8 cellular contexts compared by ENCODE assay signal in genomic region chr1:161523817-161524741, GRCh38. TPM values are rescaled to one million over a fixed set of nuclear protein-coding genes. Genes with fewer than 3 reads are reported as not detected.
DNase-seq lines count a peak whose midpoint lies in the region; ATAC-seq and TF ChIP-seq lines count a peak whose summit lies in the region.
"Not testable (repeated sequence)": the region's sequence is repeated elsewhere in the genome, so short reads cannot be mapped to it uniquely, and the experiment has no call there.

HSPA6 (plus strand) TSS chr1:161524540; CDS start chr1:161524659, 119 bp downstream.

- ATAC-seq in CD4-positive, CD25-positive, alpha-beta regulatory T cell (ENCODE audit: low read depth in 2 of 2), result peak; percentile 53 to 55
- peak; percentile 46 for ATAC-seq in GM21367 (IDR thresholded peaks at IDR 0.05; ENCODE audit: unreplicated experiment)

- POLR2A ChIA-PET in OCI-LY7 (lab: Charles Lee), result not testable (repeated sequence)

- peak within 1 kb of the TSS; percentile 89 to 94 (median 92) for H3K4me3 Mint-ChIP-seq in CD4-positive, CD25-positive, alpha-beta regulatory T cell

- H3K27me3 Mint-ChIP-seq in CD4-positive, CD25-positive, alpha-beta regulatory T cell, result peaks cover 58% of the 10 kb centered on the region

- H3K4me1 ChIP-seq in CD4-positive, CD25-positive, alpha-beta regulatory T cell (ENCODE audit: control insufficient read depth, insufficient read depth, low read length, poor library complexity, severe bottlenecking); OCI-LY7 (ENCODE audit: insufficient read depth, low read length, poor library complexity, severe bottlenecking); endocrine pancreas (ENCODE audit: control insufficient read depth, insufficient read depth, low read length): not testable (repeated sequence)

- H3K9me3 ChIP-seq in CD4-positive, CD25-positive, alpha-beta regulatory T cell (ENCODE audit: control insufficient read depth in 2 of 2, low read length in 2 of 2); OCI-LY7 (ENCODE audit: low read length); endocrine pancreas (ENCODE audit: control insufficient read depth, low read length): not testable (repeated sequence)

- CTCF ChIA-PET in OCI-LY7 (lab: Charles Lee; ENCODE audit: unreplicated experiment), result not testable (repeated sequence)

- not testable (repeated sequence) for H3K79me2 ChIP-seq in OCI-LY7 (ENCODE audit: insufficient read depth, low read depth, low read length)

- TF ChIP-seq CTCF in OCI-LY7 (conservative IDR thresholded peaks at IDR 0.05; ENCODE audit: low read length), result not testable (repeated sequence)

- peak; percentile 58 to 81 (median 77) for DNase-seq in CD4-positive, CD25-positive, alpha-beta regulatory T cell
- DNase-seq in HuH-7 (ENCODE audit: low spot score), result peak; percentile 57
- peak; percentile 65 for DNase-seq in OCI-LY7 (ENCODE audit: low spot score)
- peak; percentile 77 for DNase-seq in activated T-cell treated with anti-CD3 and anti-CD28 coated beads for 1 hour (ENCODE audit: low read depth)
- peak; percentile 94 for DNase-seq in medulla oblongata (ENCODE audit: extremely low spot score)
- peak in 2 of 3 donors; percentile 70 to 74 for DNase-seq in stimulated activated CD4-positive, alpha-beta T cell treated with anti-CD3 and anti-CD28 coated beads, TNF-alpha, amount 100 ng/mL, for 1 hour (ENCODE audit: low read depth in 3 of 3, low spot score in 1 of 3)

- H3K36me3 ChIP-seq in CD4-positive, CD25-positive, alpha-beta regulatory T cell (ENCODE audit: control insufficient read depth, insufficient read depth, low read length); OCI-LY7 (ENCODE audit: insufficient read depth, low read length); endocrine pancreas (ENCODE audit: control insufficient read depth, insufficient read depth, low read length): not testable (repeated sequence)

- H3K9me3 Mint-ChIP-seq in CD4-positive, CD25-positive, alpha-beta regulatory T cell, result not testable (repeated sequence)

- peaks cover 4 to 18% (median 7%) of the 10 kb centered on the region in 4 donors for H3K4me1 Mint-ChIP-seq in CD4-positive, CD25-positive, alpha-beta regulatory T cell

- H3K27me3 ChIP-seq in CD4-positive, CD25-positive, alpha-beta regulatory T cell (ENCODE audit: control insufficient read depth, insufficient read depth, low read length); endocrine pancreas (ENCODE audit: control insufficient read depth, insufficient read depth, low read length): not testable (repeated sequence)

- not testable (repeated sequence) for H3K27ac ChIP-seq in CD4-positive, CD25-positive, alpha-beta regulatory T cell (ENCODE audit: insufficient read depth, low read length, poor library complexity, severe bottlenecking); OCI-LY7 (ENCODE audit: low read depth, low read length, poor library complexity, severe bottlenecking)

- H3K9ac ChIP-seq in endocrine pancreas (ENCODE audit: control insufficient read depth, insufficient read depth, low read length), result peak within 1 kb of the TSS; percentile 60

- H3K9me2 ChIP-seq in OCI-LY7 (ENCODE audit: insufficient read depth, low read length), result not testable (repeated sequence)

- H3K4me2 ChIP-seq in OCI-LY7 (ENCODE audit: low read length), result peak within 1 kb of the TSS; percentile 60

- H3K4me3 ChIP-seq in CD4-positive, CD25-positive, alpha-beta regulatory T cell (ENCODE audit: low read depth, low read length), result peak within 1 kb of the TSS; percentile 77
- peak within 1 kb of the TSS; percentile 69 for H3K4me3 ChIP-seq in OCI-LY7 (ENCODE audit: low read depth, low read length, poor library complexity, severe bottlenecking)
- H3K4me3 ChIP-seq in endocrine pancreas (ENCODE audit: control insufficient read depth, insufficient read depth, low read length), result not testable (repeated sequence)

- not testable (repeated sequence) for BruUV-seq in OCI-LY7 (replicated peaks; lab: Mats Ljungman, UMichigan)

- intact Hi-C loops in OCI-LY7 (cut with micrococcal nuclease; ENCODE audit: unreplicated experiment), result not testable (repeated sequence)

- H3K36me3 Mint-ChIP-seq in CD4-positive, CD25-positive, alpha-beta regulatory T cell, result not testable (repeated sequence)

- H4K20me1 ChIP-seq in OCI-LY7 (ENCODE audit: insufficient read depth, low read length), result not testable (repeated sequence)

- H3K27ac Mint-ChIP-seq in CD4-positive, CD25-positive, alpha-beta regulatory T cell, result peak within 1 kb of the TSS; percentile 78 to 97 (median 85)

- peak within 1 kb of the TSS; percentile 52 for H2AFZ ChIP-seq in OCI-LY7 (ENCODE audit: low read length)

RNA-seq across cellular contexts. Expression of gene HSPA6, which starts in this region (rescaled TPM):
- not detected for total RNA-seq in CD4-positive, CD25-positive, alpha-beta regulatory T cell
- not detected for polyA plus RNA-seq in CD4-positive, CD25-positive, alpha-beta regulatory T cell
- total RNA-seq in OCI-LY7 (2014; rRNA removed; shearing (Covaris generic)), result not detected in 2 replicates
- 0.13 TPM in 1 of 2 replicates, not detected in the other for total RNA-seq in OCI-LY7 (2022)

Comparison
In these comparisons a context has a peak if more than half of its experiments do, and no peak if none do; other contexts are left out.
1. Peak in DNase-seq, ATAC-seq and H3K4me3 ChIP-seq in CD4-positive, CD25-positive, alpha-beta regulatory T cell; RNA of the gene not detected or under 1 TPM.
2. Peak in DNase-seq, H3K4me3 ChIP-seq and H3K4me2 ChIP-seq in OCI-LY7; RNA of the gene not detected or under 1 TPM.